15 cellular contexts compared by ENCODE assay signal in the genomic region with DNA sequence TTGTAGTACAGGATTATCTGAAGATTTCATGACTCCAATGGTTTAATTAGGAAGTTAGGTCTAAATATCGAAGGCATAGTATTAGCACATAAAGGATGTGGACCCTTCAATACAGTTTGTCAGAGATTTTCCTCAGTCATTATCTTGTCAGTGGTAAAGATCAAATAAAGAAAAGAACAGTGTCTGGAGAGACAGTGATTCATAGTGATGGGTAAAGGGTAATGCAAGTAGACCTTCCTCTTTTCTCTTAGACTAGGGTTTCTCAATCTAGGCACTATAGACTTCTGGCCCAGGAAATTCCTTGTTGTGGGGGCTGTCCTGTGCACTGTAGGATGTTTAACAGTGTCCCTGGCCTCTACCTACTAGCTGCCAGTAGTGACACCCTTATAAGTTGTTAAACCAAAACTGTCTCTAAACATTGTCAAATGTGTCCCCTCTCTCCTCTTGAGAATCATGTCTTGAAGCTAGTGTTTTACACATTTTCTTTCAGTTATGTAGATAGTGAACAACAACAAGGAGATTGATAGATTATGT. TPM values are rescaled to one million over a fixed set of nuclear protein-coding genes. Genes with fewer than 3 reads are reported as not detected.
DNase-seq lines count a peak whose midpoint lies in the region; ATAC-seq and TF ChIP-seq lines count a peak whose summit lies in the region.
"Had no signal": no experiment of that assay in that cellular context is flagged by ENCODE, and none has a peak within 500 bp of the region (broad histone marks: within the 10 kb centered on the region; RNA-seq: fewer than 3 reads in every experiment).

No MANE protein-coding gene starts in this region.

- H3K9ac ChIP-seq in Loucy (ENCODE audit: low read depth, low read length, poor library complexity, severe bottlenecking) = peak overlapping the region; percentile 43
- no peak overlapping the region for H3K9ac ChIP-seq in neural cell (ENCODE audit: low read length)

- peaks cover 26% of the 10 kb centered on the region for H3K36me3 Mint-ChIP-seq in T-helper 1 cell treated with Interleukin-12 subunit alpha and Interleukin-12 subunit beta and Interleukin-4 antibody, amounts not matched to agents 30 μg/mL and 1 μg/mL, for 36 hours (ENCODE audit: low read depth)
- H3K36me3 Mint-ChIP-seq in activated CD8-positive, alpha-beta T cell treated with anti-CD3 and anti-CD28 coated beads for 36 hours (ENCODE audit: low read depth) = peaks cover 39% of the 10 kb centered on the region
- H3K36me3 Mint-ChIP-seq: brain had no signal

- CTCF ChIA-PET in activated CD8-positive, alpha-beta T cell treated with anti-CD3 and anti-CD28 coated beads for 36 hours (lab: Charles Lee) = interaction anchor here (1.1 to 5.7 kb wide), 4 partner anchors 23 to 72 kb away, joined by 3 to 34 read pairs (median 15); no protein-coding TSS in a partner anchor

- no peaks in the 10 kb centered on the region for H3K36me3 ChIP-seq in Loucy (ENCODE audit: insufficient read depth, low read length)
- H3K36me3 ChIP-seq in neural cell (ENCODE audit: insufficient read depth, low read length) = no peaks in the 10 kb centered on the region
- H3K36me3 ChIP-seq: gastroesophageal sphincter, thoracic aorta had no signal

- H3K4me3 Mint-ChIP-seq in T-helper 1 cell treated with Interleukin-12 subunit alpha and Interleukin-12 subunit beta and Interleukin-4 antibody, amounts not matched to agents 30 μg/mL and 1 μg/mL, for 36 hours = peak overlapping the region; percentile 69
- peak overlapping the region; percentile 54 for H3K4me3 Mint-ChIP-seq in activated CD8-positive, alpha-beta T cell treated with anti-CD3 and anti-CD28 coated beads for 36 hours

- TF ChIP-seq CTCF in Loucy (conservative IDR thresholded peaks at IDR 0.05; ENCODE audit: low read length) (no peak), neural cell (IDR thresholded peaks at IDR 0.05; ENCODE audit: poor library complexity, severe bottlenecking) (no peak)
- TF ChIP-seq CTCF in activated CD8-positive, alpha-beta T cell treated with anti-CD3 and anti-CD28 coated beads for 36 hours (IDR thresholded peaks at IDR 0.05) = no peak

- TF ChIP-seq EP300 in neural cell (conservative IDR thresholded peaks at IDR 0.05; ENCODE audit: poor library complexity, severe bottlenecking) = peak; percentile 71

- peaks cover 3% of the 10 kb centered on the region for H4K20me1 ChIP-seq in Loucy (ENCODE audit: insufficient read depth, low read length, poor library complexity, severe bottlenecking)
- H4K20me1 ChIP-seq in neural cell (ENCODE audit: insufficient read depth) = no peaks in the 10 kb centered on the region

- H3K9me3 ChIP-seq in Loucy (ENCODE audit: insufficient read depth, low read depth, low read length) (no peaks in the 10 kb centered on the region), neural cell (ENCODE audit: low read length) (no peaks in the 10 kb centered on the region)
- H3K9me3 ChIP-seq: gastroesophageal sphincter, thoracic aorta had no signal

- H3K27me3 ChIP-seq in Loucy (ENCODE audit: insufficient read depth, low read length, poor library complexity, severe bottlenecking) (no peaks in the 10 kb centered on the region), neural cell (ENCODE audit: insufficient read depth, low read depth, low read length) (no peaks in the 10 kb centered on the region)

- ATAC-seq in activated CD8-positive, alpha-beta T cell treated with anti-CD3 and anti-CD28 coated beads for 36 hours = peak; percentile 22
- ATAC-seq in GM19395 (IDR thresholded peaks at IDR 0.05; ENCODE audit: unreplicated experiment) = no peak
- ATAC-seq: gastroesophageal sphincter had no signal

- H3K79me2 ChIP-seq in Loucy (ENCODE audit: insufficient read depth, low read length) = peaks cover 92% of the 10 kb centered on the region
- H3K79me2 ChIP-seq in neural cell (replicated peaks; ENCODE audit: insufficient read depth, low read length) = peaks cover 27% of the 10 kb centered on the region

- H2AFZ ChIP-seq in Loucy (ENCODE audit: low read length) = no peak overlapping the region
- H2AFZ ChIP-seq in neural cell (ENCODE audit: low read depth, low read length) = no peak overlapping the region

- peaks cover 78% of the 10 kb centered on the region for H3K4me1 Mint-ChIP-seq in T-helper 1 cell treated with Interleukin-12 subunit alpha and Interleukin-12 subunit beta and Interleukin-4 antibody, amounts not matched to agents 30 μg/mL and 1 μg/mL, for 36 hours (ENCODE audit: low read depth)
- peaks cover 80% of the 10 kb centered on the region for H3K4me1 Mint-ChIP-seq in activated CD8-positive, alpha-beta T cell treated with anti-CD3 and anti-CD28 coated beads for 36 hours (ENCODE audit: low read depth)

- H3K27ac Mint-ChIP-seq in T-helper 1 cell treated with Interleukin-12 subunit alpha and Interleukin-12 subunit beta and Interleukin-4 antibody, amounts not matched to agents 30 μg/mL and 1 μg/mL, for 36 hours = peak overlapping the region; percentile 89
- H3K27ac Mint-ChIP-seq in activated CD8-positive, alpha-beta T cell treated with anti-CD3 and anti-CD28 coated beads for 36 hours = peak overlapping the region; percentile 87

- POLR2A ChIA-PET in activated CD8-positive, alpha-beta T cell treated with anti-CD3 and anti-CD28 coated beads for 36 hours (lab: Charles Lee) = interaction anchor here (0.6 to 11.6 kb wide), 4 partner anchors 22 to 204 kb away, joined by 3 to 176 read pairs (median 3); no protein-coding TSS in a partner anchor

- H3K27me3 Mint-ChIP-seq in T-helper 1 cell treated with Interleukin-12 subunit alpha and Interleukin-12 subunit beta and Interleukin-4 antibody, amounts not matched to agents 30 μg/mL and 1 μg/mL, for 36 hours (ENCODE audit: low read depth) = no peaks in the 10 kb centered on the region
- H3K27me3 Mint-ChIP-seq in activated CD8-positive, alpha-beta T cell treated with anti-CD3 and anti-CD28 coated beads for 36 hours = no peaks in the 10 kb centered on the region
- H3K27me3 Mint-ChIP-seq: brain had no signal

- no peak for TF ChIP-seq RAD21 in neural cell (conservative IDR thresholded peaks at IDR 0.05)

- H3K4me1 ChIP-seq in Loucy (ENCODE audit: insufficient read depth, low read length, poor library complexity, severe bottlenecking) = peaks cover 79% of the 10 kb centered on the region
- H3K4me1 ChIP-seq: gastroesophageal sphincter had no signal

- peak overlapping the region; percentile 96 for H3K4me2 ChIP-seq in Loucy (ENCODE audit: low read depth, low read length, poor library complexity, severe bottlenecking)
- H3K4me2 ChIP-seq in neural cell (ENCODE audit: low read length) = no peak overlapping the region

- no peaks in the 10 kb centered on the region for H3K9me3 Mint-ChIP-seq in T-helper 1 cell treated with Interleukin-12 subunit alpha and Interleukin-12 subunit beta and Interleukin-4 antibody, amounts not matched to agents 30 μg/mL and 1 μg/mL, for 36 hours
- H3K9me3 Mint-ChIP-seq in activated CD8-positive, alpha-beta T cell treated with anti-CD3 and anti-CD28 coated beads for 36 hours = no peaks in the 10 kb centered on the region
- H3K9me3 Mint-ChIP-seq: brain had no signal

- DNase-seq in T-helper 1 cell = no peak
- DNase-seq in activated CD8-positive, alpha-beta T cell treated with anti-CD3 and anti-CD28 coated beads for 36 hours = no peak
- no peak for DNase-seq in ACHN
- no peak for DNase-seq in stimulated activated CD4-positive, alpha-beta T cell treated with anti-CD3 and anti-CD28 coated beads, Interleukin-4, amount 100 ng/mL, for 1 hour
- DNase-seq: COR-L47, NCI-H1105 treated with DMSO at 0.1 percent for 48 hours had no signal

- peak overlapping the region; percentile 83 for H3K4me3 ChIP-seq in Loucy (ENCODE audit: low read length, poor library complexity, severe bottlenecking)
- peak overlapping the region; percentile 8 for H3K4me3 ChIP-seq in neural cell (ENCODE audit: low read length)
- H3K4me3 ChIP-seq: gastroesophageal sphincter, skin epidermis, thoracic aorta had no signal

- in situ Hi-C loops in ACHN (cut with HindIII; ENCODE audit: low pct_ligation_motif_present, low pct_unique_long_range_greater_than_20kb, low sequenced_read_pairs) = no loop called here

- intact Hi-C loops in activated CD8-positive, alpha-beta T cell treated with anti-CD3 and anti-CD28 coated beads for 36 hours (cut with micrococcal nuclease) = no loop called here

- peak overlapping the region; percentile 29 for H3K27ac ChIP-seq in neural cell (ENCODE audit: low read length)
- H3K27ac ChIP-seq: gastroesophageal sphincter, RWPE1, thoracic aorta had no signal

- H3K9me2 ChIP-seq in Loucy (replicated peaks; ENCODE audit: low read depth, low read length) (no peaks in the 10 kb centered on the region), neural cell (ENCODE audit: insufficient read depth, low read length) (no peaks in the 10 kb centered on the region)

- H3F3A ChIP-seq in Loucy (ENCODE audit: low read depth) (peaks cover 8% of the 10 kb centered on the region; the same call in 1 of the 2 replicates), neural cell (ENCODE audit: insufficient read depth, low read length, poor library complexity, severe bottlenecking) (no peaks in the 10 kb centered on the region)

TF ChIP-seq in neural cell, 6 proteins besides CTCF, POLR2A, EP300 and RAD21:
- no peak for TF ChIP-seq EZH2 (IDR thresholded peaks at IDR 0.05; ENCODE audit: borderline replicate concordance, insufficient read depth, low read length, poor library complexity, severe bottlenecking)
- peak; percentile 15 for TF ChIP-seq POLR2AphosphoS5 (IDR thresholded peaks at IDR 0.05)
TF ChIP-seq in neural cell: peak in this region for 1.

RNA-seq across cellular contexts. Expression of a gene that starts 6.9 kb away (rescaled TPM):
- total RNA-seq in activated CD8-positive, alpha-beta T cell treated with anti-CD3 and anti-CD28 coated beads for 36 hours = 10 to 100 TPM; 79.7 to 80.7 TPM
- polyA plus RNA-seq in neural cell = 15.6 and 16.6 TPM in 2 replicates
- 53.3 and 68.0 TPM in 2 replicates for polyA minus RNA-seq in neural cell
